In the genomic region with DNA sequence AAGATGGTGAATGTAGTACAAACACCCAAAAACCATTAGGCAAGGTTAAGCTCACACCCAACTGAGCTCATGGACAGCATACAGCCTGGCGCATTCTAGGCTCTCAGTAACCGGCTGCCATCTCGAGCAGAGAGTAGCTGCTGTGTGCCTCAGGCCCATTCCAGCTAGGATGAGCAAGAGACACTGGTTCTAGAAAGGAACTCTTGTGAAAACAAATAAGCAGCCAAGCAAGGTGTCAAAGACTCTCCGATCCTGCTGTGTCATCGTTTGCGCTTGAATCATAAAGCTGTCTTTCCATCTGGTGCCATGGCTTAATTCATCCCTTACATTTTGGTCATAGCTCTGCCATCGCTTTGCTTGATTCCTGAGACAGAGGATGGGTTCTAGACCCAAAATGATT, we compare ENCODE assay signal across 19 cellular contexts.
DNase-seq lines count a peak whose midpoint lies in the region; TF ChIP-seq lines count a peak whose summit lies in the region.
"Had no signal": no experiment of that assay in that cellular context is flagged by ENCODE, and none has a peak within 500 bp of the region (broad histone marks: within the 10 kb centered on the region; RNA-seq: fewer than 3 reads in every experiment).

No MANE protein-coding gene starts in this region.

- no peaks in the 10 kb centered on the region for H3F3A ChIP-seq in PC-9 (ENCODE audit: insufficient read depth, low read depth)

- H3K27ac ChIP-seq in PC-9 (0 out of 2 replicates have a peak overlapping the region, but pooled peaks have one; percentile 27), WERI-Rb-1 (no peak overlapping the region)
- H3K27ac ChIP-seq: BLaER1 treated with 17β-estradiol and CSF1 and Interleukin-3, amounts not matched to agents 10 nM and 100 nM had no signal

- H3K27me3 ChIP-seq in Caco-2 (replicated peaks; ENCODE audit: control insufficient read depth, insufficient read depth, low read length) = no peaks in the 10 kb centered on the region
- H3K27me3 ChIP-seq in PC-9 (ENCODE audit: insufficient read depth, low read depth) = peaks cover 53% of the 10 kb centered on the region
- peaks cover 52% of the 10 kb centered on the region for H3K27me3 ChIP-seq in WERI-Rb-1 (ENCODE audit: insufficient read depth, low read depth, severe bottlenecking)
- H3K27me3 ChIP-seq: BLaER1 treated with 17β-estradiol and CSF1 and Interleukin-3, amounts not matched to agents 10 nM and 100 nM had no signal

- H3K27me3 Mint-ChIP-seq in Caco-2 (ENCODE audit: insufficient read depth, unreplicated experiment) = no peaks in the 10 kb centered on the region

- H3K9me2 ChIP-seq in PC-9 (ENCODE audit: insufficient read depth) = no peaks in the 10 kb centered on the region

- H3K4me1 ChIP-seq in Caco-2 (peaks cover 9% of the 10 kb centered on the region; the same call in 1 of the 2 replicates), PC-9 (replicated peaks; ENCODE audit: insufficient read depth) (0 out of 2 replicates have a peak, but pooled peaks cover 10% of the 10 kb centered on the region)
- H3K4me1 ChIP-seq: BLaER1 treated with 17β-estradiol and CSF1 and Interleukin-3, amounts not matched to agents 10 nM and 100 nM had no signal

- H3K79me2 ChIP-seq in PC-9 (ENCODE audit: low read depth) = no peaks in the 10 kb centered on the region

- H3K4me2 ChIP-seq in PC-9 = no peak overlapping the region
- H3K4me2 ChIP-seq: BLaER1 treated with 17β-estradiol and CSF1 and Interleukin-3, amounts not matched to agents 10 nM and 100 nM had no signal

- H3K9me3 ChIP-seq in Caco-2 = peaks cover 12% of the 10 kb centered on the region
- H3K9me3 ChIP-seq in PC-9 (ENCODE audit: insufficient read depth, low read depth) = no peaks in the 10 kb centered on the region
- H3K9me3 ChIP-seq in WERI-Rb-1 (ENCODE audit: severe bottlenecking) = no peaks in the 10 kb centered on the region

- peaks cover 31% of the 10 kb centered on the region for H3K4me1 Mint-ChIP-seq in Caco-2 (ENCODE audit: low read depth, unreplicated experiment)

- H3K36me3 Mint-ChIP-seq in Caco-2 (ENCODE audit: insufficient read depth, unreplicated experiment) = peaks cover 2% of the 10 kb centered on the region
- H3K36me3 Mint-ChIP-seq: CD8-positive, alpha-beta T cell had no signal

- H3K4me3 Mint-ChIP-seq in Caco-2 (ENCODE audit: unreplicated experiment) = no peak overlapping the region
- H3K4me3 Mint-ChIP-seq: CD8-positive, alpha-beta T cell had no signal

- H3K27ac Mint-ChIP-seq in Caco-2 (ENCODE audit: unreplicated experiment) = peak overlapping the region; percentile 43
- H3K27ac Mint-ChIP-seq: CD8-positive, alpha-beta T cell had no signal

- BruUV-seq in Caco-2 (replicated peaks; lab: Mats Ljungman, UMichigan) = no TSS peak
- BruUV-seq in PC-9 (replicated peaks; lab: Mats Ljungman, UMichigan) = no TSS peak

- H3K36me3 ChIP-seq in Caco-2 (ENCODE audit: control insufficient read depth, insufficient read depth, low read length) = no peaks in the 10 kb centered on the region
- H3K36me3 ChIP-seq in PC-9 (ENCODE audit: low read depth) = no peaks in the 10 kb centered on the region
- H3K36me3 ChIP-seq in WERI-Rb-1 = no peaks in the 10 kb centered on the region
- H3K36me3 ChIP-seq: BLaER1 treated with 17β-estradiol and CSF1 and Interleukin-3, amounts not matched to agents 10 nM and 100 nM had no signal

- POLR2A ChIA-PET in Caco-2 (lab: Charles Lee) = interaction anchor here (0.7 kb wide), 1 partner anchor 116 kb away, joined by 3 read pairs; no protein-coding TSS in a partner anchor
- POLR2A ChIA-PET in PC-9 (lab: Charles Lee; ENCODE audit: unreplicated experiment) = no interaction called here

- DNase-seq in Caco-2 (no peak), ELR (ENCODE audit: low read depth) (peak; percentile 29), PC-9 (no peak), islet precursor cell (peak; percentile 72), WERI-Rb-1 (no peak), NCI-H1417 treated with DMSO at 0.1 percent for 48 hours (lab: John Stamatoyannopoulos, UW) (no peak), DMS114 treated with DMSO at 0.1 percent for 48 hours (lab: John Stamatoyannopoulos, UW; ENCODE audit: unreplicated experiment) (no peak)
- DNase-seq: CD8-positive, alpha-beta T cell; DMS79 treated with DMSO at 0.1 percent for 48 hours; GF-D8; GOT3; KBM-7; NCI-H1436; NCI-H1930; NCI-H2171; NCI-H446; OCI-M1; T-helper 1 cell had no signal

- H3K4me3 ChIP-seq in Caco-2 (ENCODE audit: low read depth, low read length) (no peak overlapping the region), PC-9 (no peak overlapping the region), WERI-Rb-1 (ENCODE audit: low read depth, low read length) (no peak overlapping the region)
- H3K4me3 ChIP-seq: BLaER1 treated with 17β-estradiol and CSF1 and Interleukin-3, amounts not matched to agents 10 nM and 100 nM had no signal

- CTCF ChIA-PET in Caco-2 (lab: Charles Lee) = interaction anchor here (0.8 kb wide), 1 partner anchor 170 kb away, joined by 6 read pairs; no protein-coding TSS in a partner anchor
- CTCF ChIA-PET in PC-9 (lab: Charles Lee) = no interaction called here

- no peaks in the 10 kb centered on the region for H4K20me1 ChIP-seq in PC-9 (ENCODE audit: insufficient read depth)
- H4K20me1 ChIP-seq: BLaER1 treated with 17β-estradiol and CSF1 and Interleukin-3, amounts not matched to agents 10 nM and 100 nM had no signal

- H2AFZ ChIP-seq in PC-9 = no peak overlapping the region

- H3K9me3 Mint-ChIP-seq in Caco-2 (ENCODE audit: unreplicated experiment) = peaks cover 4% of the 10 kb centered on the region

- no peak for TF ChIP-seq CTCF in Caco-2 (IDR thresholded peaks at IDR 0.05; ENCODE audit: insufficient read depth in 1 of 2, low read depth in 1 of 2, low read length in 1 of 2, severe bottlenecking in 1 of 2, unreplicated experiment in 1 of 2)
- TF ChIP-seq CTCF in PC-9 (conservative IDR thresholded peaks at IDR 0.05) = no peak
- no peak for TF ChIP-seq CTCF in WERI-Rb-1 (IDR thresholded peaks at IDR 0.05; ENCODE audit: low read depth, low read length)

- intact Hi-C loops in Caco-2 (cut with micrococcal nuclease; ENCODE audit: unreplicated experiment) = no loop called here
- intact Hi-C loops in PC-9 (cut with micrococcal nuclease; ENCODE audit: unreplicated experiment) = no loop called here

Comparison
In these comparisons a context has a peak if more than half of its experiments do, and no peak if none do; other contexts are left out.
1. DNase-seq: peak in ELR (single experiment) and islet precursor cell (single experiment); none in Caco-2 (0 of 2), PC-9 (0 of 2), WERI-Rb-1 (single experiment), NCI-H1417 treated with DMSO at 0.1 percent for 48 hours (single experiment) and DMS114 treated with DMSO at 0.1 percent for 48 hours (single experiment).